In genomic region chr6:50853924-50854323, GRCh38 we compare ENCODE assay signal across 26 cellular contexts. TPM values are rescaled to one million over a fixed set of nuclear protein-coding genes. Genes with fewer than 3 reads are reported as not detected.
"Had no signal": no experiment of that assay in that cellular context is flagged by ENCODE, and none has a peak within 500 bp of the region (broad histone marks: within the 10 kb centered on the region; RNA-seq: fewer than 3 reads in every experiment).

No MANE protein-coding gene starts in this region.

- H3K9me3 Mint-ChIP-seq: stimulated activated naive CD8-positive, alpha-beta T cell treated with anti-CD3 and anti-CD28 coated beads, Interleukin-15, Interleukin-2, amounts not matched to agents 100 ng/mL and 50 ng/mL, for 24 hours had no signal

- H3K36me3 ChIP-seq: heart right ventricle, pancreas, right lobe of liver, tibial artery, upper lobe of right lung, vagina had no signal

- H3K9me3 ChIP-seq: pancreas, right lobe of liver, tibial artery, upper lobe of right lung, vagina had no signal

- H3K27ac Mint-ChIP-seq: natural killer cell; progenitor cell of endocrine pancreas; stimulated activated memory B cell treated with anti-CD40 and anti-IgM and Interleukin-4, amounts not matched to agents 10 μg/mL and 1 μg/mL and 100 μg/mL, for 72 hours; stimulated activated naive CD8-positive, alpha-beta T cell treated with anti-CD3 and anti-CD28 coated beads, Interleukin-15, Interleukin-2, amounts not matched to agents 100 ng/mL and 50 ng/mL, for 24 hours had no signal

- H3K36me3 Mint-ChIP-seq: stimulated activated memory B cell treated with anti-CD40 and anti-IgM and Interleukin-4, amounts not matched to agents 10 μg/mL and 1 μg/mL and 100 μg/mL, for 72 hours had no signal

- H3K4me1 Mint-ChIP-seq: natural killer cell; stimulated activated memory B cell treated with anti-CD40 and anti-IgM and Interleukin-4, amounts not matched to agents 10 μg/mL and 1 μg/mL and 100 μg/mL, for 72 hours had no signal

- H3K4me3 Mint-ChIP-seq: natural killer cell; stimulated activated memory B cell treated with anti-CD40 and anti-IgM and Interleukin-4, amounts not matched to agents 10 μg/mL and 1 μg/mL and 100 μg/mL, for 72 hours; stimulated activated naive CD8-positive, alpha-beta T cell treated with anti-CD3 and anti-CD28 coated beads, Interleukin-15, Interleukin-2, amounts not matched to agents 100 ng/mL and 50 ng/mL, for 24 hours had no signal

- FAIRE-seq: frontal cortex, pancreas had no signal

- ATAC-seq: esophagus mucosa; heart right ventricle; left cardiac atrium; natural killer cell; pancreas; right lobe of liver; stimulated activated memory B cell treated with anti-CD40 and anti-IgM and Interleukin-4, amounts not matched to agents 10 μg/mL and 1 μg/mL and 100 μg/mL, for 72 hours; upper lobe of right lung had no signal

- H3K4me3 ChIP-seq: coronary artery, heart right ventricle, pancreas, right lobe of liver, tibial artery, upper lobe of right lung, vagina had no signal

- DNase-seq: effector CD4-positive, alpha-beta T cell; heart right ventricle; hypothalamus; islet precursor cell; left cardiac atrium; natural killer cell; occipital lobe; pancreas; right lobe of liver; stimulated activated CD4-positive, alpha-beta T cell treated with anti-CD3 and anti-CD28 coated beads, Interleukin-4, amount 100 ng/mL, for 24 hours; tibial artery; upper lobe of right lung had no signal

- H3K27ac ChIP-seq: coronary artery, heart right ventricle, pancreas, right lobe of liver, tibial artery, upper lobe of right lung, vagina had no signal

- H3K4me1 ChIP-seq: upper lobe of right lung had no signal

RNA-seq across cellular contexts. Expression of gene TFAP2B, which starts 35.3 kb away (rescaled TPM):
- total RNA-seq: dermis microvascular lymphatic vessel endothelial cell, fibroblast of lung, frontal cortex, glomerular endothelial cell, heart right ventricle, left cardiac atrium, liver, lung microvascular endothelial cell, mucosa of gallbladder, myocyte, natural killer cell, occipital lobe, pancreas, right lobe of liver, upper lobe of right lung had no signal
- polyA plus RNA-seq: fibroblast of lung, liver, pancreas had no signal
